In genomic region chr2:61530365-61531148, GRCh38 we compare ENCODE assay signal across 16 cellular contexts. TPM values are rescaled to one million over a fixed set of nuclear protein-coding genes. Genes with fewer than 3 reads are reported as not detected.
DNase-seq lines count a peak whose midpoint lies in the region; ATAC-seq, FAIRE-seq and TF ChIP-seq lines count a peak whose summit lies in the region.
"Had no signal": no experiment of that assay in that cellular context is flagged by ENCODE, and none has a peak within 500 bp of the region (broad histone marks: within the 10 kb centered on the region; RNA-seq: fewer than 3 reads in every experiment).

No MANE protein-coding gene starts in this region.

- H3K9me3 ChIP-seq in Karpas-422 (ENCODE audit: low read length) (no peaks in the 10 kb centered on the region), pancreas (no peaks in the 10 kb centered on the region)
- H3K9me3 ChIP-seq: heart left ventricle, tibial artery had no signal

- peak overlapping the region; percentile 0 for H3K4me2 ChIP-seq in Karpas-422 (ENCODE audit: low read depth, low read length, poor library complexity, severe bottlenecking)

- H3K4me3 ChIP-seq in Karpas-422 (ENCODE audit: low read length) (no peak overlapping the region), choroid plexus epithelial cell (ENCODE audit: low read depth, low read length) (no peak overlapping the region), pancreas (no peak overlapping the region)
- H3K4me3 ChIP-seq: heart left ventricle, tibial artery had no signal

- peaks cover 71% of the 10 kb centered on the region; the same call in 1 of the 2 replicates for H3K36me3 ChIP-seq in Karpas-422 (ENCODE audit: insufficient read depth, low read length)
- peaks cover 0 to 4% (median 0%) of the 10 kb centered on the region in 3 donors for H3K36me3 ChIP-seq in pancreas

- 41 to 46% methylated on average over 3 of the region's 3 CpGs for WGBS in pancreas, 2 donors

- FAIRE-seq in pancreas (lab: Jason Lieb, UNC), result no peak

- H4K20me1 ChIP-seq in Karpas-422 (ENCODE audit: insufficient read depth, low read depth, low read length), result peaks cover 87% of the 10 kb centered on the region

- no peak for DNase-seq in activated naive CD8-positive, alpha-beta T cell treated with anti-CD3 and anti-CD28 coated beads for 36 hours
- DNase-seq in Karpas-422 (no peak), choroid plexus epithelial cell (ENCODE audit: low read depth) (peak; percentile 46), pancreas (no peak), NCI-H1417 treated with DMSO at 0.1 percent for 48 hours (lab: John Stamatoyannopoulos, UW) (no peak), activated gamma-delta T cell treated with Interleukin-2 at 50 U/mL for 16 hours (no peak), OCI-M2 (lab: John Stamatoyannopoulos, UW; ENCODE audit: unreplicated experiment) (no peak)
- DNase-seq: activated CD4-positive, alpha-beta memory T cell treated with anti-CD3 and anti-CD28 coated beads for 36 hours; activated naive CD4-positive, alpha-beta T cell; heart left ventricle; HFFc6; NCI-H1092; occipital lobe; PC-3; tibial artery had no signal

- H3K4me1 ChIP-seq in Karpas-422 (ENCODE audit: low read length) (peaks cover 80% of the 10 kb centered on the region), pancreas (peaks cover 15 to 34% (median 24%) of the 10 kb centered on the region in 3 donors)

- H3K27me3 Mint-ChIP-seq in activated naive CD8-positive, alpha-beta T cell, result no peaks in the 10 kb centered on the region
- no peaks in the 10 kb centered on the region for H3K27me3 Mint-ChIP-seq in activated naive CD8-positive, alpha-beta T cell treated with anti-CD3 and anti-CD28 coated beads for 36 hours
- H3K27me3 Mint-ChIP-seq: activated CD4-positive, alpha-beta memory T cell treated with anti-CD3 and anti-CD28 coated beads for 36 hours had no signal

- TF ChIP-seq CTCF in choroid plexus epithelial cell (conservative IDR thresholded peaks at IDR 0.05; ENCODE audit: low read depth, low read length), result no peak
- no peak for TF ChIP-seq CTCF in pancreas (IDR thresholded peaks at IDR 0.05)

- peak overlapping the region; percentile 46 for H3K27ac Mint-ChIP-seq in activated naive CD8-positive, alpha-beta T cell
- no peak overlapping the region for H3K27ac Mint-ChIP-seq in activated naive CD8-positive, alpha-beta T cell treated with anti-CD3 and anti-CD28 coated beads for 36 hours
- H3K27ac Mint-ChIP-seq: activated CD4-positive, alpha-beta memory T cell treated with anti-CD3 and anti-CD28 coated beads for 36 hours; HFFc6 had no signal

- no peaks in the 10 kb centered on the region for H3K9me2 ChIP-seq in Karpas-422 (replicated peaks; ENCODE audit: insufficient read depth, low read length)

- H3K4me1 Mint-ChIP-seq in activated naive CD8-positive, alpha-beta T cell (ENCODE audit: low read depth), result peaks cover 65% of the 10 kb centered on the region
- peaks cover 51% of the 10 kb centered on the region for H3K4me1 Mint-ChIP-seq in activated naive CD8-positive, alpha-beta T cell treated with anti-CD3 and anti-CD28 coated beads for 36 hours

- no peak overlapping the region for H2AFZ ChIP-seq in Karpas-422 (ENCODE audit: low read length)

- peaks cover 12% of the 10 kb centered on the region for H3K36me3 Mint-ChIP-seq in activated naive CD8-positive, alpha-beta T cell
- peaks cover 44% of the 10 kb centered on the region for H3K36me3 Mint-ChIP-seq in activated naive CD8-positive, alpha-beta T cell treated with anti-CD3 and anti-CD28 coated beads for 36 hours

- intact Hi-C loops in pancreas (cut with DNase I), result loop anchor here in 1 of 3 donors (10.0 kb wide), 1 partner anchor 56 kb away; the partner anchor contains the start of gene USP34

- ATAC-seq in pancreas, result peak in 3 of 4 donors; percentile 22 to 48 (median 38)
- ATAC-seq: PC-3 had no signal

- peaks cover 99% of the 10 kb centered on the region for H3K79me2 ChIP-seq in Karpas-422 (ENCODE audit: low read length)

- peak overlapping the region; percentile 23 for H3K4me3 Mint-ChIP-seq in activated naive CD8-positive, alpha-beta T cell
- H3K4me3 Mint-ChIP-seq in activated naive CD8-positive, alpha-beta T cell treated with anti-CD3 and anti-CD28 coated beads for 36 hours, result no peak overlapping the region
- H3K4me3 Mint-ChIP-seq: activated CD4-positive, alpha-beta memory T cell treated with anti-CD3 and anti-CD28 coated beads for 36 hours; HFFc6 had no signal

- H3K27me3 ChIP-seq in Karpas-422 (ENCODE audit: low read length) (no peaks in the 10 kb centered on the region), pancreas (no peaks in the 10 kb centered on the region)
- H3K27me3 ChIP-seq: heart left ventricle, tibial artery had no signal

- no peak overlapping the region for H3K27ac ChIP-seq in Karpas-422 (ENCODE audit: low read length)
- no peak overlapping the region for H3K27ac ChIP-seq in pancreas
- H3K27ac ChIP-seq: tibial artery had no signal

- no peak overlapping the region for H3K9ac ChIP-seq in Karpas-422 (ENCODE audit: low read length)

- no peaks in the 10 kb centered on the region for H3K9me3 Mint-ChIP-seq in activated naive CD8-positive, alpha-beta T cell (ENCODE audit: low read depth)
- no peaks in the 10 kb centered on the region for H3K9me3 Mint-ChIP-seq in activated naive CD8-positive, alpha-beta T cell treated with anti-CD3 and anti-CD28 coated beads for 36 hours
- H3K9me3 Mint-ChIP-seq: activated CD4-positive, alpha-beta memory T cell treated with anti-CD3 and anti-CD28 coated beads for 36 hours; HFFc6 had no signal

RNA-seq across cellular contexts. Expression of gene XPO1, which starts 7.6 kb away (rescaled TPM):
- total RNA-seq in activated naive CD8-positive, alpha-beta T cell treated with anti-CD3 and anti-CD28 coated beads for 36 hours, result 100 to 1,000 TPM; 232 to 237 TPM
- 181 and 251 TPM in 2 replicates for total RNA-seq in Karpas-422 (2014; rRNA removed; shearing (Covaris generic); ENCODE audit: low replicate concordance)
- 10 to 100 TPM; 22.7 to 71.3 (median 38.0) TPM for total RNA-seq in pancreas
- polyA plus RNA-seq in pancreas, result 10 to 100 TPM; 39.4 to 55.1 TPM

RNA-seq across cellular contexts. Expression of gene USP34, which starts 59.7 kb away (rescaled TPM):
- total RNA-seq in activated naive CD8-positive, alpha-beta T cell treated with anti-CD3 and anti-CD28 coated beads for 36 hours, result 10 to 100 TPM; 59.4 to 64.2 TPM
- 235 and 376 TPM in 2 replicates for total RNA-seq in Karpas-422 (2014; rRNA removed; shearing (Covaris generic); ENCODE audit: low replicate concordance)
- total RNA-seq in pancreas, result 10 to 100 TPM; 30.0 to 58.9 (median 45.1) TPM
- 10 to 100 TPM; 33.6 to 50.1 TPM for polyA plus RNA-seq in pancreas
